In the genomic region with DNA sequence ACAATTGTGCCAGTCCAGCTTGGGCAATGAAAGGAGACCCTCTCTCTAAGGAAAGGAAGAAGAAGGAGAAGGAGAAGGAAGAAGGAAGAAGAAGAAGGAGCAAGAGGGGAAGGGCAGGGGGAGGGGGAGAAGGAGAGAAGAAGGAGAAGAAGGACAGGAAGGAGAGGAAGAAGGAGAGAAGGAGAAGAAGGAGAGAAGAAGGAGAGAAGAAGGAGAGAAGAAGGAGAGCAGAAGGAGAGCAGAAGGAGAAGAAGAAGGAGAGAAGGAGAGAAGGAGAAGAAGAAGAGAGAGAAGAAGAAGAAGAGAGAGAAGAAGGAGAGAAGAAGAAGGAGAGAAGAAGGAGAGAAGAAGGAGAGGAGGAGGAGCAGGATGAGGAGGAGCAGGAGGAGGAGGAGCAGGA, we compare ENCODE assay signal across 44 cellular contexts. TPM values are rescaled to one million over a fixed set of nuclear protein-coding genes. Genes with fewer than 3 reads are reported as not detected.
"Had no signal": no experiment of that assay in that cellular context is flagged by ENCODE, and none has a peak within 500 bp of the region (broad histone marks: within the 10 kb centered on the region; RNA-seq: fewer than 3 reads in every experiment).

No MANE protein-coding gene starts in this region.

- FAIRE-seq: astrocyte, bronchial epithelial cell had no signal

- DNase-seq: activated effector memory CD4-positive, alpha-beta T cell treated with anti-CD3 and anti-CD28 coated beads, Interleukin-2, amount 50 U/mL, for 16 hours; activated effector memory CD4-positive, alpha-beta T cell treated with Interleukin-2 at 50 U/mL for 16 hours; activated gamma-delta T cell; activated gamma-delta T cell treated with Interleukin-2 at 50 U/mL for 16 hours; activated naive CD4-positive, alpha-beta T cell; activated naive CD4-positive, alpha-beta T cell treated with anti-CD3 and anti-CD28 coated beads for 36 hours; activated naive CD4-positive, alpha-beta T cell treated with anti-CD3 and anti-CD28 coated beads, Interleukin-2, amount 10 ng/mL, durations not matched to agents 7 days and 5 days; activated naive CD4-positive, alpha-beta T cell treated with anti-CD3 and anti-CD28 coated beads, Interleukin-2, amount 50 U/mL, for 16 hours; activated naive CD4-positive, alpha-beta T cell treated with Interleukin-2 at 50 U/mL for 16 hours; activated naive CD8-positive, alpha-beta T cell treated with anti-CD3 and anti-CD28 coated beads for 36 hours; activated naive CD8-positive, alpha-beta T cell treated with anti-CD3 and anti-CD28 coated beads, Interleukin-2, amount 10 ng/mL, durations not matched to agents 7 days and 5 days; activated naive CD8-positive, alpha-beta T cell treated with anti-CD3 and anti-CD28 coated beads, Interleukin-2, amount 50 U/mL, for 24 hours; activated T-cell treated with anti-CD3 and anti-CD28 coated beads for 4 hours; activated T-cell treated with anti-CD3 and anti-CD28 coated beads, Interleukin-2, amount 50 U/mL, for 1 hour; activated T-cell treated with anti-CD3 and anti-CD28 coated beads, Interleukin-2, amount 50 U/mL, for 24 hours; activated T-cell treated with anti-CD3 and anti-CD28 coated beads, Interleukin-2, amount 50 U/mL, for 4 hours; activated T-cell treated with anti-CD3 and anti-CD28 coated beads, Interleukin-2, amount 50 U/mL, for 48 hours; activated T-cell treated with anti-CD3 and anti-CD28 coated beads, Interleukin-2, amount 50 U/mL, for 72 hours; adrenal gland; amniotic stem cell; amygdala; anterior cingulate cortex; aorta; body of pancreas; brain microvascular endothelial cell; caudate nucleus; central memory CD4-positive, alpha-beta T cell; cerebellar nuclear complex had no signal

- H3K36me3 ChIP-seq: adrenal gland, ascending aorta, brain microvascular endothelial cell, breast epithelium, cardiac muscle cell had no signal

- H3K27me3 Mint-ChIP-seq: activated T-cell treated with anti-CD3 and anti-CD28 coated beads, Interleukin-2, amount 50 U/mL, for 24 hours; brain; central memory CD8-positive, alpha-beta T cell had no signal

- H3K36me3 Mint-ChIP-seq: activated naive CD4-positive, alpha-beta T cell treated with anti-CD3 and anti-CD28 coated beads, Interleukin-2, amount 10 ng/mL, durations not matched to agents 7 days and 5 days; activated naive CD8-positive, alpha-beta T cell; activated naive CD8-positive, alpha-beta T cell treated with anti-CD3 and anti-CD28 coated beads for 36 hours; activated naive CD8-positive, alpha-beta T cell treated with anti-CD3 and anti-CD28 coated beads, Interleukin-2, amount 10 ng/mL, durations not matched to agents 7 days and 5 days; brain had no signal

- H3K4me3 Mint-ChIP-seq: activated naive CD4-positive, alpha-beta T cell treated with anti-CD3 and anti-CD28 coated beads for 36 hours; activated naive CD4-positive, alpha-beta T cell treated with anti-CD3 and anti-CD28 coated beads, Interleukin-2, amount 10 ng/mL, durations not matched to agents 7 days and 5 days; activated naive CD4-positive, alpha-beta T cell treated with anti-CD3 and anti-CD28 coated beads, Interleukin-2, amount 50 U/mL, for 24 hours; activated naive CD8-positive, alpha-beta T cell; activated naive CD8-positive, alpha-beta T cell treated with anti-CD3 and anti-CD28 coated beads for 36 hours; activated naive CD8-positive, alpha-beta T cell treated with anti-CD3 and anti-CD28 coated beads, Interleukin-2, amount 10 ng/mL, durations not matched to agents 7 days and 5 days; activated naive CD8-positive, alpha-beta T cell treated with anti-CD3 and anti-CD28 coated beads, Interleukin-2, amount 50 U/mL, for 24 hours; activated T-cell treated with anti-CD3 and anti-CD28 coated beads, Interleukin-2, amount 50 U/mL, for 24 hours; activated T-cell treated with anti-CD3 and anti-CD28 coated beads, Interleukin-2, amount 50 U/mL, for 4 hours; activated T-cell treated with anti-CD3 and anti-CD28 coated beads, Interleukin-2, amount 50 U/mL, for 72 hours; activated T-helper 17 cell treated with anti-CD3 and anti-CD28 coated beads, Interleukin-2, amount 50 U/mL, for 72 hours; brain; central memory CD8-positive, alpha-beta T cell had no signal

- H3K4me3 ChIP-seq: adrenal gland, ascending aorta, body of pancreas, breast epithelium, cardiac muscle cell had no signal

- ATAC-seq: activated naive CD4-positive, alpha-beta T cell treated with anti-CD3 and anti-CD28 coated beads, Interleukin-2, amount 50 U/mL, for 72 hours; activated naive CD8-positive, alpha-beta T cell treated with anti-CD3 and anti-CD28 coated beads, Interleukin-2, amount 50 U/mL, for 24 hours; activated T-cell treated with anti-CD3 and anti-CD28 coated beads, Interleukin-2, amount 50 U/mL, for 4 hours; activated T-cell treated with anti-CD3 and anti-CD28 coated beads, Interleukin-2, amount 50 U/mL, for 72 hours; activated T-helper 17 cell treated with anti-CD3 and anti-CD28 coated beads, Interleukin-2, amount 50 U/mL, for 72 hours; body of pancreas had no signal

- H3K27me3 ChIP-seq: adrenal gland, ascending aorta, body of pancreas, brain microvascular endothelial cell, breast epithelium, cardiac muscle cell had no signal

- H3K4me1 ChIP-seq: adrenal gland, ascending aorta, body of pancreas, breast epithelium had no signal

- H3K4me1 Mint-ChIP-seq: activated naive CD4-positive, alpha-beta T cell treated with anti-CD3 and anti-CD28 coated beads, Interleukin-2, amount 10 ng/mL, durations not matched to agents 7 days and 5 days; activated naive CD4-positive, alpha-beta T cell treated with anti-CD3 and anti-CD28 coated beads, Interleukin-2, amount 50 U/mL, for 24 hours; activated naive CD8-positive, alpha-beta T cell treated with anti-CD3 and anti-CD28 coated beads for 36 hours; activated naive CD8-positive, alpha-beta T cell treated with anti-CD3 and anti-CD28 coated beads, Interleukin-2, amount 10 ng/mL, durations not matched to agents 7 days and 5 days; activated naive CD8-positive, alpha-beta T cell treated with anti-CD3 and anti-CD28 coated beads, Interleukin-2, amount 50 U/mL, for 24 hours; activated T-helper 17 cell treated with anti-CD3 and anti-CD28 coated beads, Interleukin-2, amount 50 U/mL, for 72 hours; brain; central memory CD8-positive, alpha-beta T cell had no signal

- H3K27ac Mint-ChIP-seq: activated naive CD4-positive, alpha-beta T cell treated with anti-CD3 and anti-CD28 coated beads for 36 hours; activated naive CD4-positive, alpha-beta T cell treated with anti-CD3 and anti-CD28 coated beads, Interleukin-2, amount 10 ng/mL, durations not matched to agents 7 days and 5 days; activated naive CD4-positive, alpha-beta T cell treated with anti-CD3 and anti-CD28 coated beads, Interleukin-2, amount 50 U/mL, for 24 hours; activated naive CD4-positive, alpha-beta T cell treated with anti-CD3 and anti-CD28 coated beads, Interleukin-2, amount 50 U/mL, for 72 hours; activated naive CD8-positive, alpha-beta T cell; activated naive CD8-positive, alpha-beta T cell treated with anti-CD3 and anti-CD28 coated beads for 36 hours; activated naive CD8-positive, alpha-beta T cell treated with anti-CD3 and anti-CD28 coated beads, Interleukin-2, amount 10 ng/mL, durations not matched to agents 7 days and 5 days; activated naive CD8-positive, alpha-beta T cell treated with anti-CD3 and anti-CD28 coated beads, Interleukin-2, amount 50 U/mL, for 24 hours; activated T-cell treated with anti-CD3 and anti-CD28 coated beads, Interleukin-2, amount 50 U/mL, for 24 hours; activated T-cell treated with anti-CD3 and anti-CD28 coated beads, Interleukin-2, amount 50 U/mL, for 72 hours; activated T-helper 17 cell treated with anti-CD3 and anti-CD28 coated beads, Interleukin-2, amount 50 U/mL, for 72 hours; activated T-helper 2 cell treated with anti-CD3 and anti-CD28 coated beads, Interferon-gamma antibody, Interleukin-2, Interleukin-4, amounts not matched to agents 10 μg/mL and 5 μg/mL and 100 μg/mL, durations not matched to agents 14 hours and 24 hours and 36 hours; brain had no signal

- H3K9me3 ChIP-seq: adrenal gland, ascending aorta, body of pancreas had no signal

- H3K27ac ChIP-seq: adrenal gland, ascending aorta, body of pancreas, brain microvascular endothelial cell, breast epithelium, cardiac muscle cell had no signal

RNA-seq across cellular contexts. Expression of gene DEFB116, which starts 22.5 kb away (rescaled TPM):
- total RNA-seq: activated naive CD4-positive, alpha-beta T cell treated with anti-CD3 and anti-CD28 coated beads for 36 hours; activated naive CD4-positive, alpha-beta T cell treated with anti-CD3 and anti-CD28 coated beads, Interleukin-2, amount 50 U/mL, for 72 hours; activated naive CD8-positive, alpha-beta T cell treated with anti-CD3 and anti-CD28 coated beads for 36 hours; activated naive CD8-positive, alpha-beta T cell treated with anti-CD3 and anti-CD28 coated beads, Interleukin-2, amount 10 ng/mL, durations not matched to agents 7 days and 5 days; activated T-cell treated with anti-CD3 and anti-CD28 coated beads, Interleukin-2, amount 50 U/mL, for 4 hours; activated T-cell treated with anti-CD3 and anti-CD28 coated beads, Interleukin-2, amount 50 U/mL, for 72 hours; activated T-helper 17 cell treated with anti-CD3 and anti-CD28 coated beads, Interleukin-2, amount 50 U/mL, for 72 hours; activated T-helper 2 cell treated with anti-CD3 and anti-CD28 coated beads, Interferon-gamma antibody, Interleukin-2, Interleukin-4, amounts not matched to agents 10 μg/mL and 5 μg/mL and 100 μg/mL, durations not matched to agents 14 hours and 24 hours and 36 hours; adrenal gland; aorta; ascending aorta; astrocyte; body of pancreas; breast epithelium; bronchial epithelial cell; cardiac muscle cell; cardiac septum; cerebellum; chondrocyte had no signal
- polyA plus RNA-seq: adipose tissue, adrenal gland, aorta, cardiac muscle cell had no signal

RNA-seq across cellular contexts. Expression of gene DEFB118, which starts 37.5 kb away (rescaled TPM):
- total RNA-seq: activated naive CD4-positive, alpha-beta T cell treated with anti-CD3 and anti-CD28 coated beads for 36 hours; activated naive CD4-positive, alpha-beta T cell treated with anti-CD3 and anti-CD28 coated beads, Interleukin-2, amount 50 U/mL, for 72 hours; activated naive CD8-positive, alpha-beta T cell treated with anti-CD3 and anti-CD28 coated beads for 36 hours; activated naive CD8-positive, alpha-beta T cell treated with anti-CD3 and anti-CD28 coated beads, Interleukin-2, amount 10 ng/mL, durations not matched to agents 7 days and 5 days; activated T-cell treated with anti-CD3 and anti-CD28 coated beads, Interleukin-2, amount 50 U/mL, for 4 hours; activated T-cell treated with anti-CD3 and anti-CD28 coated beads, Interleukin-2, amount 50 U/mL, for 72 hours; activated T-helper 17 cell treated with anti-CD3 and anti-CD28 coated beads, Interleukin-2, amount 50 U/mL, for 72 hours; activated T-helper 2 cell treated with anti-CD3 and anti-CD28 coated beads, Interferon-gamma antibody, Interleukin-2, Interleukin-4, amounts not matched to agents 10 μg/mL and 5 μg/mL and 100 μg/mL, durations not matched to agents 14 hours and 24 hours and 36 hours; adrenal gland; aorta; ascending aorta; astrocyte; body of pancreas; breast epithelium; bronchial epithelial cell; cardiac muscle cell; cardiac septum; cerebellum; chondrocyte had no signal
- polyA plus RNA-seq: adipose tissue, adrenal gland, aorta, cardiac muscle cell had no signal

RNA-seq across cellular contexts. Expression of gene DEFB119, which starts 59.5 kb away (rescaled TPM):
- total RNA-seq: activated naive CD4-positive, alpha-beta T cell treated with anti-CD3 and anti-CD28 coated beads for 36 hours; activated naive CD4-positive, alpha-beta T cell treated with anti-CD3 and anti-CD28 coated beads, Interleukin-2, amount 50 U/mL, for 72 hours; activated naive CD8-positive, alpha-beta T cell treated with anti-CD3 and anti-CD28 coated beads for 36 hours; activated naive CD8-positive, alpha-beta T cell treated with anti-CD3 and anti-CD28 coated beads, Interleukin-2, amount 10 ng/mL, durations not matched to agents 7 days and 5 days; activated T-cell treated with anti-CD3 and anti-CD28 coated beads, Interleukin-2, amount 50 U/mL, for 4 hours; activated T-cell treated with anti-CD3 and anti-CD28 coated beads, Interleukin-2, amount 50 U/mL, for 72 hours; activated T-helper 17 cell treated with anti-CD3 and anti-CD28 coated beads, Interleukin-2, amount 50 U/mL, for 72 hours; activated T-helper 2 cell treated with anti-CD3 and anti-CD28 coated beads, Interferon-gamma antibody, Interleukin-2, Interleukin-4, amounts not matched to agents 10 μg/mL and 5 μg/mL and 100 μg/mL, durations not matched to agents 14 hours and 24 hours and 36 hours; adrenal gland; aorta; ascending aorta; astrocyte; body of pancreas; breast epithelium; bronchial epithelial cell; cardiac muscle cell; cardiac septum; cerebellum; chondrocyte had no signal
- polyA plus RNA-seq: adipose tissue, adrenal gland, aorta, cardiac muscle cell had no signal
